22 cellular contexts compared by ENCODE assay signal in the genomic region with DNA sequence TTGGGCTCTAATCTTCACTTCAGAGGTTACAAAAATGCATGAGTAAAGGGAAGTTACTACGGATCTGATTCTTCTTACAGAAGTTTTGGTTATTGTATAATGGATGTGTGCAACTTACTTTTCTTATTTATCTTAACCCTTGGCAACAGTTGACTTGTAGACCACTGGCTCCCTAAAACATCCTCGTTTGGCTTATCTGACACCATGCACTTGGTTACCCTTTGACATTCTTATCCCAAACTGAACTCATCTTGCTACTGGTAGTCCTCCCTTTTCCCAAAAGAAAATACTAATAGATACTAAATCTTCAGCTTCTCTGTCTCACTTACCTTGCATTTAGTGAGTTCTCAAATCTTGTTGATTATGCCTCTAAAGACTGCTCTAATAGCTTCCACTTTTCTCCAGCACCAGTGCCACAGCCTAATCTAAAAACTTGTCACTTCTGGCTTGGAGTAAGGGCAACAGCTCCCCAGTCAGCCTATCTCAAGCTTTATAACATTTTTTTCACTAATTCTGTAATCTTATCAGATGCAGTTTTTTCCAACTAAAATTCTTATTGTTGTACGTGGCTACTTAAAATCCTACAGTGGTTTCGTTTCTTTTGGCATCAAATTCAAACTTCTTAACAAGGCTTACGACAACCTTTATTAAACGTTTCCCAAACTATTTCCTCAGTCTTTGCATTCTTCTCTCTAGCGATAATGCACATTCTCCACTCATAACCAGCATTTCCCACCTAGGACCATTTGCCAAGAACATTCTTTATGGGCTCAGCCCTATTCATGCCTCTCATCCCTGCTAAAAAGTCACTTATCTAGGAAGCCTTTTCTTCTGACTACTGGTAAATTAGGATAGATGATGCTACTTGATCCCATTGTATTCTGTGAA.
DNase-seq lines count a peak whose midpoint lies in the region; ATAC-seq and TF ChIP-seq lines count a peak whose summit lies in the region.
"Had no signal": no experiment of that assay in that cellular context is flagged by ENCODE, and none has a peak within 500 bp of the region (broad histone marks: within the 10 kb centered on the region; RNA-seq: fewer than 3 reads in every experiment).

No MANE protein-coding gene starts in this region.

- H3K27me3 ChIP-seq in PC-9 (ENCODE audit: insufficient read depth, low read depth): no peaks in the 10 kb centered on the region

- H3K79me2 ChIP-seq in PC-9 (ENCODE audit: low read depth): no peaks in the 10 kb centered on the region

- no peak overlapping the region for H3K4me3 ChIP-seq in PC-9

- peak overlapping the region; percentile 58; the same call in 1 of the 2 replicates for H2AFZ ChIP-seq in PC-9

- H3F3A ChIP-seq in PC-9 (ENCODE audit: insufficient read depth, low read depth): no peaks in the 10 kb centered on the region

- no peak for TF ChIP-seq CTCF in PC-9 (conservative IDR thresholded peaks at IDR 0.05)

- H3K4me1 ChIP-seq in PC-9 (replicated peaks; ENCODE audit: insufficient read depth): no peaks in the 10 kb centered on the region

- H3K4me2 ChIP-seq in PC-9: no peak overlapping the region

- H3K27ac ChIP-seq in PC-9: no peak overlapping the region

- CTCF ChIA-PET in PC-9 (lab: Charles Lee): interaction anchor here (0.7 kb wide), 1 partner anchor 51 kb away, joined by 14 read pairs; no protein-coding TSS in a partner anchor

- no TSS peak for BruUV-seq in PC-9 (replicated peaks; lab: Mats Ljungman, UMichigan)

- intact Hi-C loops in PC-9 (cut with micrococcal nuclease; ENCODE audit: unreplicated experiment): no loop called here

- POLR2A ChIA-PET in PC-9 (lab: Charles Lee; ENCODE audit: unreplicated experiment): no interaction called here

- DNase-seq in Daoy (ENCODE audit: low read depth) (peak; percentile 3), PC-9 (no peak), fibroblast of peridontal ligament (ENCODE audit: extremely low read depth) (peak; percentile 5), pulmonary artery endothelial cell (ENCODE audit: low read depth, low spot score) (peak; percentile 26), NCI-H446 treated with DMSO at 0.1 percent for 48 hours (lab: John Stamatoyannopoulos, UW) (no peak), RPMI8226 (no peak), NCI-H2107 (lab: John Stamatoyannopoulos, UW) (no peak)
- DNase-seq: activated CD4-positive, alpha-beta T cell treated with anti-CD3 and anti-CD28 coated beads, Interleukin-2, amount 10 ng/mL, durations not matched to agents 24 days and 14 days; activated CD8-positive, alpha-beta memory T cell treated with anti-CD3 and anti-CD28 coated beads, Interleukin-2, amount 50 U/mL, for 48 hours; activated gamma-delta T cell treated with Interleukin-2 at 50 U/mL for 16 hours; anterior cingulate cortex; erythroblast; head of caudate nucleus; islet precursor cell; MV-4-11; NCI-H2029 treated with DMSO at 0.1 percent for 48 hours; NCI-H526 treated with DMSO at 0.1 percent for 48 hours; PC-3; retina; stimulated activated CD4-positive, alpha-beta T cell treated with anti-CD3 and anti-CD28 coated beads, Interleukin-1b, Interleukin-23, amount 100 ng/mL, for 48 hours; stimulated activated naive CD8-positive, alpha-beta T cell treated with anti-CD3 and anti-CD28 coated beads, Interleukin-15, amount 100 ng/mL, for 72 hours had no signal

- H3K9me2 ChIP-seq in PC-9 (ENCODE audit: insufficient read depth): peaks cover 6% of the 10 kb centered on the region; the same call in 1 of the 2 replicates

- no peaks in the 10 kb centered on the region for H4K20me1 ChIP-seq in PC-9 (ENCODE audit: insufficient read depth)

- no peak for ATAC-seq in HG03342 (IDR thresholded peaks at IDR 0.05; ENCODE audit: unreplicated experiment)
- ATAC-seq: PC-3; stimulated activated naive CD8-positive, alpha-beta T cell treated with anti-CD3 and anti-CD28 coated beads, Interleukin-15, amount 100 ng/mL, for 72 hours had no signal

- H3K9me3 ChIP-seq in PC-9 (ENCODE audit: insufficient read depth, low read depth): no peaks in the 10 kb centered on the region

- H3K36me3 ChIP-seq in PC-9 (ENCODE audit: low read depth): no peaks in the 10 kb centered on the region

Comparison
In these comparisons a context has a peak if more than half of its experiments do, and no peak if none do; other contexts are left out.
1. DNase-seq: peak in Daoy (single experiment), fibroblast of peridontal ligament (single experiment) and pulmonary artery endothelial cell (single experiment); none in PC-9 (0 of 2), NCI-H446 treated with DMSO at 0.1 percent for 48 hours (single experiment), RPMI8226 (single experiment) and NCI-H2107 (single experiment).